Comparison of ENCODE assay signal across 8 cellular contexts in genomic region chr15:85582719-85583089, GRCh38.
A peak's percentile ranks its signal among the peaks of the same experiment; 100 is the strongest.
DNase-seq lines count a peak whose midpoint lies in the region; ATAC-seq and TF ChIP-seq lines count a peak whose summit lies in the region.

No MANE protein-coding gene starts in this region.

- peaks cover 57 to 68% (median 59%) of the 10 kb centered on the region in 3 donors for H3K4me1 ChIP-seq in skeletal muscle tissue (ENCODE audit: control insufficient read depth in 3 of 3, insufficient read depth in 3 of 3, low read length in 3 of 3)

- peak overlapping the region; percentile 85 for H3K4me3 Mint-ChIP-seq in glutamatergic neuron (ENCODE audit: unreplicated experiment)

- H3K4me3 ChIP-seq in skeletal muscle tissue (ENCODE audit: low read length in 3 of 3): peak overlapping the region; percentile 69 to 86 (median 71)

- ATAC-seq in GM19455 (IDR thresholded peaks at IDR 0.05; ENCODE audit: unreplicated experiment): peak; percentile 60

- H3K9me3 ChIP-seq in KOPT-K1 (ENCODE audit: insufficient read depth, low read length, poor library complexity, severe bottlenecking): no peaks in the 10 kb centered on the region
- no peaks in the 10 kb centered on the region for H3K9me3 ChIP-seq in skeletal muscle tissue (ENCODE audit: control insufficient read depth in 3 of 3, low read length in 3 of 3)

- H3K36me3 Mint-ChIP-seq in glutamatergic neuron (ENCODE audit: unreplicated experiment): no peaks in the 10 kb centered on the region

- peaks cover 16% of the 10 kb centered on the region for H3K27me3 Mint-ChIP-seq in glutamatergic neuron (ENCODE audit: unreplicated experiment)

- peak overlapping the region; percentile 81 to 96 (median 85) for H3K9ac ChIP-seq in skeletal muscle tissue (ENCODE audit: low read depth in 1 of 3, low read length in 3 of 3)

- H3K9me3 Mint-ChIP-seq in glutamatergic neuron (ENCODE audit: unreplicated experiment): peaks cover 16% of the 10 kb centered on the region

- no peak for TF ChIP-seq CTCF in glutamatergic neuron (IDR thresholded peaks at IDR 0.05; ENCODE audit: partially characterized antibody, unreplicated experiment)

- H3K36me3 ChIP-seq in KOPT-K1 (ENCODE audit: insufficient read depth, low read length): peaks cover 15% of the 10 kb centered on the region; the same call in 1 of the 2 replicates
- H3K36me3 ChIP-seq in skeletal muscle tissue (ENCODE audit: control insufficient read depth in 3 of 3, insufficient read depth in 3 of 3, low read length in 3 of 3): peaks cover 0 to 3% (median 2%) of the 10 kb centered on the region in 3 donors

- DNase-seq in AG08396 (ENCODE audit: low spot score): peak; percentile 46
- DNase-seq in activated T-cell treated with anti-CD3 and anti-CD28 coated beads for 48 hours (ENCODE audit: low read depth): peak; percentile 44
- DNase-seq in glutamatergic neuron: peak; percentile 78
- DNase-seq in islet precursor cell: no peak
- no peak for DNase-seq in HuH-7.5 (ENCODE audit: low spot score)

- peaks cover 71% of the 10 kb centered on the region for H3K4me1 Mint-ChIP-seq in glutamatergic neuron (ENCODE audit: low read depth, unreplicated experiment)

- H3K27me3 ChIP-seq in skeletal muscle tissue (ENCODE audit: control insufficient read depth in 3 of 3, insufficient read depth in 3 of 3, low read length in 3 of 3): no peaks in the 10 kb centered on the region

- peak overlapping the region; percentile 92 for H3K27ac Mint-ChIP-seq in glutamatergic neuron (ENCODE audit: unreplicated experiment)

- peak overlapping the region; percentile 83 for H3K27ac ChIP-seq in KOPT-K1 (ENCODE audit: low read depth, low read length, poor library complexity, severe bottlenecking)
- H3K27ac ChIP-seq in skeletal muscle tissue (ENCODE audit: low read depth, low read length): peak overlapping the region; percentile 97

Comparison
In these comparisons a context has a peak if more than half of its experiments do, and no peak if none do; other contexts are left out.
1. DNase-seq: peak in AG08396 (single experiment), activated T-cell treated with anti-CD3 and anti-CD28 coated beads for 48 hours (single experiment) and glutamatergic neuron (single experiment); none in islet precursor cell (single experiment) and HuH-7.5 (single experiment).